ENCODE assay signal across 1 cellular context in genomic region chr3:27533718-27534578, GRCh38.
TF ChIP-seq lines count a peak whose summit lies in the region.

No MANE protein-coding gene starts in this region.

TF ChIP-seq in HCT116, 20 proteins besides CTCF, POLR2A, EP300 and RAD21 (continued from another document):
- TF ChIP-seq, protein P1, sequence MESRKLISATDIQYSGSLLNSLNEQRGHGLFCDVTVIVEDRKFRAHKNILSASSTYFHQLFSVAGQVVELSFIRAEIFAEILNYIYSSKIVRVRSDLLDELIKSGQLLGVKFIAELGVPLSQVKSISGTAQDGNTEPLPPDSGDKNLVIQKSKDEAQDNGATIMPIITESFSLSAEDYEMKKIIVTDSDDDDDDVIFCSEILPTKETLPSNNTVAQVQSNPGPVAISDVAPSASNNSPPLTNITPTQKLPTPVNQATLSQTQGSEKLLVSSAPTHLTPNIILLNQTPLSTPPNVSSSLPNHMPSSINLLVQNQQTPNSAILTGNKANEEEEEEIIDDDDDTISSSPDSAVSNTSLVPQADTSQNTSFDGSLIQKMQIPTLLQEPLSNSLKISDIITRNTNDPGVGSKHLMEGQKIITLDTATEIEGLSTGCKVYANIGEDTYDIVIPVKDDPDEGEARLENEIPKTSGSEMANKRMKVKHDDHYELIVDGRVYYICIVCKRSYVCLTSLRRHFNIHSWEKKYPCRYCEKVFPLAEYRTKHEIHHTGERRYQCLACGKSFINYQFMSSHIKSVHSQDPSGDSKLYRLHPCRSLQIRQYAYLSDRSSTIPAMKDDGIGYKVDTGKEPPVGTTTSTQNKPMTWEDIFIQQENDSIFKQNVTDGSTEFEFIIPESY (IDR thresholded peaks at IDR 0.05; ENCODE audit: extremely low read depth, insufficient replicate concordance, low read length) = no peak
- TF ChIP-seq TCF7L2 (IDR thresholded peaks at IDR 0.05; ENCODE audit: borderline replicate concordance, extremely low read depth, insufficient read depth, insufficient read length) (no peak), FOSL1 (IDR thresholded peaks at IDR 0.05; ENCODE audit: low read depth) (peak; percentile 97), ELF1 (IDR thresholded peaks at IDR 0.05; ENCODE audit: borderline replicate concordance, low read depth) (no peak; the same call in 1 of the 2 replicates)
